ENCODE assay signal across 9 cellular contexts in the genomic region with DNA sequence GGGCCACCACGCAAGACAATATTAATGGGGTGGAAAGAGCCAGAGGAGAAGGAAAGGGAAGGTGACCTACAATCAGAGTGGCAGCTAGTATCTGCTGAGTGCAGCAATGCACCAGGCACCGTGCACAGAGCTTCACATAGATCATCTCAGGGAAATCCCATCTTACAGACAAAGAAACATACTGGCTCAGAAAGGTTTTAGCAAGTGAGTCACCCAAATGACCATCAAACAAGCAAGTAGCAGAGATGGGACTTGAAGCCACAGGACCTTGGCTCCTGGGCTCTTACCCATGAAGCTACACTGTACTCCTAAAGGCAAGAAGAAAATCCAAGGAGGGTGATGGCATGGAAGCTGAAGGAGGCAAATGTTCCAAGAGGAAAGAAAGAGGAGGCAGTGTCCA. TPM values are rescaled to one million over a fixed set of nuclear protein-coding genes. Genes with fewer than 3 reads are reported as not detected.
DNase-seq lines count a peak whose midpoint lies in the region; ATAC-seq and TF ChIP-seq lines count a peak whose summit lies in the region.
"Had no signal": no experiment of that assay in that cellular context is flagged by ENCODE, and none has a peak within 500 bp of the region (broad histone marks: within the 10 kb centered on the region; RNA-seq: fewer than 3 reads in every experiment).

No MANE protein-coding gene starts in this region.

- H3K36me3 ChIP-seq in muscle layer of duodenum (ENCODE audit: control insufficient read depth in 1 of 2, insufficient read depth in 2 of 2, low read length in 2 of 2), result peaks cover 14 to 18% of the 10 kb centered on the region in 2 donors

- intact Hi-C loops in activated T-helper 1 cell treated with anti-CD3 and anti-CD28 coated beads, Interleukin-12 subunit alpha, Interleukin-12 subunit beta, Interleukin-2, Interleukin-4 antibody, amounts not matched to agents 30 ng/mL and 10 ng/mL and 1 ng/mL, durations not matched to agents 14 hours and 24 hours and 36 hours (cut with micrococcal nuclease), result no loop called here

- peaks cover 30 to 45% of the 10 kb centered on the region in 2 donors for H3K4me1 ChIP-seq in muscle layer of duodenum (ENCODE audit: control insufficient read depth in 1 of 2, insufficient read depth in 2 of 2, low read length in 2 of 2)

- H3K27ac Mint-ChIP-seq in activated T-helper 1 cell treated with anti-CD3 and anti-CD28 coated beads, Interleukin-12 subunit alpha, Interleukin-12 subunit beta, Interleukin-2, Interleukin-4 antibody, amounts not matched to agents 30 ng/mL and 10 ng/mL and 1 ng/mL, durations not matched to agents 14 hours and 24 hours and 36 hours, result no peak overlapping the region
- H3K27ac Mint-ChIP-seq in immature natural killer cell, result no peak overlapping the region

- no peak for TF ChIP-seq CTCF in astrocyte of the spinal cord (IDR thresholded peaks at IDR 0.05; ENCODE audit: low read depth, low read length)

- H3K27me3 ChIP-seq in muscle layer of duodenum (ENCODE audit: low read depth, low read length), result no peaks in the 10 kb centered on the region

- DNase-seq in Caki2 (ENCODE audit: low read depth) (peak; percentile 50), astrocyte of the spinal cord (ENCODE audit: low read depth, low spot score) (peak; percentile 66), immature natural killer cell (no peak), nucleus accumbens (lab: John Stamatoyannopoulos, UW) (no peak)
- DNase-seq in activated T-helper 1 cell treated with anti-CD3 and anti-CD28 coated beads, Interleukin-12 subunit alpha, Interleukin-12 subunit beta, Interleukin-2, Interleukin-4 antibody, amounts not matched to agents 30 ng/mL and 10 ng/mL and 1 ng/mL, durations not matched to agents 14 hours and 24 hours and 36 hours (ENCODE audit: low spot score), result no peak
- DNase-seq: NCI-H2171 had no signal

- no peaks in the 10 kb centered on the region for H3K9me3 ChIP-seq in muscle layer of duodenum (ENCODE audit: control insufficient read depth in 1 of 2, low read length in 2 of 2)

- peak overlapping the region; percentile 82 for H3K27ac ChIP-seq in muscle layer of duodenum (ENCODE audit: low read length)

- ATAC-seq in HG02870 (IDR thresholded peaks at IDR 0.05; ENCODE audit: unreplicated experiment) (peak; percentile 43), HG03571 (IDR thresholded peaks at IDR 0.05; ENCODE audit: unreplicated experiment) (no peak)

- no peak overlapping the region for H3K4me3 ChIP-seq in astrocyte of the spinal cord (ENCODE audit: low read depth, low read length)
- peak overlapping the region in 1 of 2 donors; percentile 7 for H3K4me3 ChIP-seq in muscle layer of duodenum (ENCODE audit: low read depth in 1 of 2, low read length in 2 of 2)

- H3K4me1 Mint-ChIP-seq in activated T-helper 1 cell treated with anti-CD3 and anti-CD28 coated beads, Interleukin-12 subunit alpha, Interleukin-12 subunit beta, Interleukin-2, Interleukin-4 antibody, amounts not matched to agents 30 ng/mL and 10 ng/mL and 1 ng/mL, durations not matched to agents 14 hours and 24 hours and 36 hours (ENCODE audit: low read depth), result peaks cover 32% of the 10 kb centered on the region
- peaks cover 4 to 7% of the 10 kb centered on the region in 2 donors for H3K4me1 Mint-ChIP-seq in immature natural killer cell

- in situ Hi-C loops in Caki2 (cut with HindIII; ENCODE audit: low pct_unique_long_range_greater_than_20kb, low sequenced_read_pairs) (no loop called here), astrocyte of the spinal cord (cut with HindIII; ENCODE audit: low sequenced_read_pairs) (no loop called here)

- H3K36me3 Mint-ChIP-seq in activated T-helper 1 cell treated with anti-CD3 and anti-CD28 coated beads, Interleukin-12 subunit alpha, Interleukin-12 subunit beta, Interleukin-2, Interleukin-4 antibody, amounts not matched to agents 30 ng/mL and 10 ng/mL and 1 ng/mL, durations not matched to agents 14 hours and 24 hours and 36 hours (ENCODE audit: low read depth), result peaks cover 35% of the 10 kb centered on the region
- H3K36me3 Mint-ChIP-seq in immature natural killer cell, result peaks cover 0 to 7% (median 0%) of the 10 kb centered on the region in 3 donors

- no peaks in the 10 kb centered on the region for H3K27me3 Mint-ChIP-seq in activated T-helper 1 cell treated with anti-CD3 and anti-CD28 coated beads, Interleukin-12 subunit alpha, Interleukin-12 subunit beta, Interleukin-2, Interleukin-4 antibody, amounts not matched to agents 30 ng/mL and 10 ng/mL and 1 ng/mL, durations not matched to agents 14 hours and 24 hours and 36 hours (ENCODE audit: insufficient read depth)
- peaks cover 0 to 1% (median 0%) of the 10 kb centered on the region in 3 donors for H3K27me3 Mint-ChIP-seq in immature natural killer cell (ENCODE audit: low read depth in 3 of 3)

- no peaks in the 10 kb centered on the region for H3K9me3 Mint-ChIP-seq in activated T-helper 1 cell treated with anti-CD3 and anti-CD28 coated beads, Interleukin-12 subunit alpha, Interleukin-12 subunit beta, Interleukin-2, Interleukin-4 antibody, amounts not matched to agents 30 ng/mL and 10 ng/mL and 1 ng/mL, durations not matched to agents 14 hours and 24 hours and 36 hours
- peaks cover 0 to 2% (median 0%) of the 10 kb centered on the region in 6 donors for H3K9me3 Mint-ChIP-seq in immature natural killer cell

- H3K4me3 Mint-ChIP-seq in activated T-helper 1 cell treated with anti-CD3 and anti-CD28 coated beads, Interleukin-12 subunit alpha, Interleukin-12 subunit beta, Interleukin-2, Interleukin-4 antibody, amounts not matched to agents 30 ng/mL and 10 ng/mL and 1 ng/mL, durations not matched to agents 14 hours and 24 hours and 36 hours, result no peak overlapping the region
- no peak overlapping the region for H3K4me3 Mint-ChIP-seq in immature natural killer cell

RNA-seq across cellular contexts. Expression of a gene that starts 6.8 kb away (rescaled TPM):
- total RNA-seq in Caki2 (2014; rRNA removed; shearing (Covaris generic); ENCODE audit: low replicate concordance), result 255 and 278 TPM in 2 replicates
- total RNA-seq in activated T-helper 1 cell treated with anti-CD3 and anti-CD28 coated beads, Interleukin-12 subunit alpha, Interleukin-12 subunit beta, Interleukin-2, Interleukin-4 antibody, amounts not matched to agents 30 ng/mL and 10 ng/mL and 1 ng/mL, durations not matched to agents 14 hours and 24 hours and 36 hours, result 128 and 131 TPM in 2 replicates
- 100 to 1,000 TPM in 1 of 3 donors, 10 to 100 TPM in 2; 27.7 to 104 (median 64.9) TPM for polyA plus RNA-seq in immature natural killer cell

Comparison
In these comparisons a context has a peak if more than half of its experiments do, and no peak if none do; other contexts are left out.
1. DNase-seq: peak in Caki2 (single experiment) and astrocyte of the spinal cord (single experiment); none in activated T-helper 1 cell treated with anti-CD3 and anti-CD28 coated beads, Interleukin-12 subunit alpha, Interleukin-12 subunit beta, Interleukin-2, Interleukin-4 antibody, amounts not matched to agents 30 ng/mL and 10 ng/mL and 1 ng/mL, durations not matched to agents 14 hours and 24 hours and 36 hours (single experiment), immature natural killer cell (0 of 3) and nucleus accumbens (0 of 56).